In the genomic region with DNA sequence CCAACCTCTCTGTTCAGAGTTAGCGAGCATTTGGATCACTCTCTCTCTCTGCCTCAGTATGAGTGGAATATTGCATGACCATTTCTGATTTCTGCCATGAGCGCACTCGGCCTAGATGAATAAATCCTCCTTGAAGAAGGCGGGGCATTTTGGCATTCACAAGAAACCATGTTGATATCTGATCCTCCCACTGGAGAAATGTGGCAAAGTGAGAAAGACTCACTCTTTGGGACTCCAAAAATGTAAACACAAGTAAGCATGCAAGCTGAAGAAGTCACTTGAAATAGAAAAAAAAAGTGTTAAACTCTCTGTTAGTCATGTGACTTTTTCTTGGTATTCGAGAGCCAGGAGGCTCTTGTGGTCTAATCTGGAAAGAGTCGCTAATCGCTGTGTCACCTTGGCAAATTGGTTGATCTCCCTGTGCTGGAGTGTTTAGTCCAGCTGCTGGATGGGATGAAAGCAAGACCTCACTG, we compare ENCODE assay signal across 25 cellular contexts.
DNase-seq lines count a peak whose midpoint lies in the region; ATAC-seq lines count a peak whose summit lies in the region.
"Had no signal": no experiment of that assay in that cellular context is flagged by ENCODE, and none has a peak within 500 bp of the region (broad histone marks: within the 10 kb centered on the region; RNA-seq: fewer than 3 reads in every experiment).

No MANE protein-coding gene starts in this region.

- no peaks in the 10 kb centered on the region for H3K79me2 ChIP-seq in ACC112 (ENCODE audit: control insufficient read depth, insufficient read depth, low read length, unreplicated experiment)

- peaks cover 18% of the 10 kb centered on the region for H3K4me1 ChIP-seq in ACC112 (ENCODE audit: control insufficient read depth, insufficient read depth, low read length, unreplicated experiment)

- ATAC-seq in left cardiac atrium, result peak; percentile 58 to 69
- ATAC-seq in sciatic nerve, result peak; percentile 90
- no peak for ATAC-seq in GM21360 (IDR thresholded peaks at IDR 0.05; ENCODE audit: unreplicated experiment)
- no peak for ATAC-seq in HG02981 (IDR thresholded peaks at IDR 0.05; ENCODE audit: unreplicated experiment)
- no peak for ATAC-seq in HG02885 (IDR thresholded peaks at IDR 0.05; ENCODE audit: poor library complexity, unreplicated experiment)
- ATAC-seq: mucosa of descending colon had no signal

- DNase-seq in M059J (ENCODE audit: low read depth) (peak; percentile 8), left cardiac atrium (peak; percentile 23), sciatic nerve (ENCODE audit: low spot score) (no peak), NCI-H2029 (lab: John Stamatoyannopoulos, UW) (no peak)
- DNase-seq: activated CD4-positive, alpha-beta T cell treated with anti-CD3 and anti-CD28 coated beads, Interleukin-2, amount 50 U/mL, for 4 hours; activated naive CD4-positive, alpha-beta T cell treated with anti-CD3 and anti-CD28 coated beads for 36 hours; activated T-cell treated with anti-CD3 and anti-CD28 coated beads, Interleukin-2, amount 50 U/mL, for 1 hour; CD4-positive, alpha-beta memory T cell; DMS79; effector memory CD4-positive, alpha-beta T cell; kidney glomerular epithelial cell; NCI-H2081 treated with DMSO at 0.1 percent for 48 hours; NCI-H510A treated with DMSO at 0.1 percent for 48 hours; occipital lobe; stimulated activated CD4-positive, alpha-beta T cell treated with anti-CD3 and anti-CD28 coated beads, Interleukin-4, amount 100 ng/mL, for 24 hours; T-helper 1 cell; WERI-Rb-1 had no signal

- no peak overlapping the region for H2AFZ ChIP-seq in ACC112 (ENCODE audit: low read length, unreplicated experiment)

- no peak overlapping the region for H3K27ac ChIP-seq in ACC112 (ENCODE audit: low read depth, low read length)
- H3K27ac ChIP-seq: ascending aorta, HL-60, WERI-Rb-1 had no signal

- no peaks in the 10 kb centered on the region for H3K27me3 ChIP-seq in ACC112 (ENCODE audit: insufficient read depth, low read length)
- H3K27me3 ChIP-seq: ascending aorta had no signal

- intact Hi-C loops in left cardiac atrium (cut with DNase I), result no loop called here
- intact Hi-C loops in sciatic nerve (cut with DNase I), result no loop called here

- H3K4me3 ChIP-seq in ACC112 (ENCODE audit: low read depth, low read length), result 0 out of 2 replicates have a peak overlapping the region, but pooled peaks have one; percentile 40
- H3K4me3 ChIP-seq: ascending aorta, mucosa of descending colon, skin epidermis had no signal

- H3K36me3 ChIP-seq in ACC112 (ENCODE audit: insufficient read depth, low read length), result no peaks in the 10 kb centered on the region
- H3K36me3 ChIP-seq: ascending aorta, WERI-Rb-1 had no signal

Comparison
In these comparisons a context has a peak if more than half of its experiments do, and no peak if none do; other contexts are left out.
1. DNase-seq: peak in M059J (single experiment) and left cardiac atrium (single experiment); none in sciatic nerve (single experiment) and NCI-H2029 (single experiment).
2. ATAC-seq: peak in left cardiac atrium (2 of 2) and sciatic nerve (single experiment); none in GM21360 (single experiment), HG02981 (single experiment) and HG02885 (single experiment).